ENCODE assay signal across 17 cellular contexts in genomic region chr21:16250282-16250681, GRCh38.
"Had no signal": no experiment of that assay in that cellular context is flagged by ENCODE, and none has a peak within 500 bp of the region (broad histone marks: within the 10 kb centered on the region; RNA-seq: fewer than 3 reads in every experiment).

No MANE protein-coding gene starts in this region.

- H3K27me3 Mint-ChIP-seq: activated CD4-positive, alpha-beta T cell treated with anti-CD3 and anti-CD28 coated beads, Interleukin-2, amount 10 ng/mL, durations not matched to agents 7 days and 5 days; activated naive CD8-positive, alpha-beta T cell had no signal

- H3K4me3 Mint-ChIP-seq: activated CD4-positive, alpha-beta T cell treated with anti-CD3 and anti-CD28 coated beads, Interleukin-2, amount 10 ng/mL, durations not matched to agents 7 days and 5 days; activated naive CD8-positive, alpha-beta T cell; activated T-cell treated with anti-CD3 and anti-CD28 coated beads, Interleukin-2, amount 50 U/mL, for 72 hours; natural killer cell had no signal

- ATAC-seq: activated T-cell treated with anti-CD3 and anti-CD28 coated beads, Interleukin-2, amount 50 U/mL, for 72 hours; gastrocnemius medialis; natural killer cell; right cardiac atrium had no signal

- H3K36me3 Mint-ChIP-seq: activated naive CD8-positive, alpha-beta T cell; natural killer cell had no signal

- H3K4me1 Mint-ChIP-seq: activated CD4-positive, alpha-beta T cell treated with anti-CD3 and anti-CD28 coated beads, Interleukin-2, amount 10 ng/mL, durations not matched to agents 7 days and 5 days; natural killer cell had no signal

- H3K9me3 Mint-ChIP-seq: activated CD4-positive, alpha-beta T cell treated with anti-CD3 and anti-CD28 coated beads, Interleukin-2, amount 10 ng/mL, durations not matched to agents 7 days and 5 days; activated T-cell treated with anti-CD3 and anti-CD28 coated beads, Interleukin-2, amount 50 U/mL, for 72 hours had no signal

- DNase-seq: activated CD4-positive, alpha-beta T cell treated with anti-CD3 and anti-CD28 coated beads, Interleukin-2, amount 10 ng/mL, durations not matched to agents 7 days and 5 days; activated CD8-positive, alpha-beta memory T cell treated with anti-CD3 and anti-CD28 coated beads, Interleukin-2, amount 50 U/mL, for 48 hours; activated gamma-delta T cell; activated T-cell treated with anti-CD3 and anti-CD28 coated beads, Interleukin-2, amount 50 U/mL, for 72 hours; amniotic stem cell; brain microvascular endothelial cell; cerebellar nuclear complex; effector CD8-positive, alpha-beta T cell; gastrocnemius medialis; islet precursor cell; natural killer cell; right cardiac atrium; small intestine; stimulated activated CD4-positive, alpha-beta T cell treated with anti-CD3 and anti-CD28 coated beads, Interleukin-4, amount 100 ng/mL, for 24 hours; stimulated activated naive CD4-positive, alpha-beta T cell; transverse colon had no signal

- H3K27ac Mint-ChIP-seq: activated CD4-positive, alpha-beta T cell treated with anti-CD3 and anti-CD28 coated beads, Interleukin-2, amount 10 ng/mL, durations not matched to agents 7 days and 5 days; activated naive CD8-positive, alpha-beta T cell; activated T-cell treated with anti-CD3 and anti-CD28 coated beads, Interleukin-2, amount 50 U/mL, for 72 hours; natural killer cell had no signal
